In the genomic region with DNA sequence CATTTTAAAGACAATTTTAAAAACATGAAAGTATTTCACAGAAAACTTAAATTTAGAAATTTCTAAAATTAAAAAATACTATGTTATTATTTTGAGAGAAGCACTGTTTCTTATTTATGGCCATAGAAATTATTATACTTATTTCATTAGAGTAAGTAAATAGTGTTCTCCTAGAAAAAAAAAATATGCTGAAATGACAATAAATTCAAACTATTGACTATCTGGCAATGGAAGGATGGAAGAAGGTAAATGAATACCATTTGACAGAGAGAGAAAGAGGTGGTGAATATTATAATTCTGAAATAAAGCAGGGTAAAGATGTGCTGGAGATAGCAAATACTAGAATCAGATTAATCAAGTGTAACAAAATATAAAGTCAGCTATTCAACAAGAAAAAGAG, we compare ENCODE assay signal across 19 cellular contexts.
DNase-seq lines count a peak whose midpoint lies in the region; ATAC-seq, FAIRE-seq and TF ChIP-seq lines count a peak whose summit lies in the region.
"Had no signal": no experiment of that assay in that cellular context is flagged by ENCODE, and none has a peak within 500 bp of the region (broad histone marks: within the 10 kb centered on the region; RNA-seq: fewer than 3 reads in every experiment).

No MANE protein-coding gene starts in this region.

- no peak overlapping the region for H2BK20ac ChIP-seq in H1 (ENCODE audit: low read length)

- no peaks in the 10 kb centered on the region for H3K36me3 Mint-ChIP-seq in activated CD4-positive, alpha-beta T cell treated with anti-CD3 and anti-CD28 coated beads, Interleukin-2, amount 10 ng/mL, durations not matched to agents 7 days and 5 days (ENCODE audit: low read depth)
- H3K36me3 Mint-ChIP-seq: IgD-negative memory B cell had no signal

- no peak for TF ChIP-seq RAD21 in HepG2 (CRISPR knock-in tag; IDR thresholded peaks at IDR 0.05)
- no peak for TF ChIP-seq RAD21 in H1 (IDR thresholded peaks at IDR 0.05 in 1 of 2, conservative IDR thresholded peaks at IDR 0.05 in 1 of 2; ENCODE audit: low read depth in 2 of 2, low read length in 2 of 2)

- FAIRE-seq in HepG2 (lab: Jason Lieb, UNC) = no peak
- no peak for FAIRE-seq in H1 (lab: Jason Lieb, UNC)
- peak; percentile 64 for FAIRE-seq in kidney (lab: Jason Lieb, UNC)
- no peak for FAIRE-seq in D721Med (lab: Jason Lieb, UNC)

- H3K9me3 ChIP-seq in HepG2 (ENCODE audit: low read length) (no peaks in the 10 kb centered on the region), right lobe of liver (no peaks in the 10 kb centered on the region), H1 (ENCODE audit: insufficient read depth in 2 of 2, low read depth in 1 of 2, low read length in 1 of 2) (no peaks in the 10 kb centered on the region), kidney (ENCODE audit: control insufficient read depth in 1 of 2, low read length in 2 of 2) (no peaks in the 10 kb centered on the region)
- H3K9me3 ChIP-seq: Caco-2 had no signal

- H3K27me3 ChIP-seq in HepG2 (ENCODE audit: control insufficient read depth in 1 of 2, insufficient read depth in 2 of 2, low read length in 2 of 2) (no peaks in the 10 kb centered on the region), right lobe of liver (no peaks in the 10 kb centered on the region), H1 (replicated peaks in 1 of 4; ENCODE audit: control insufficient read depth in 3 of 4, extremely low read depth in 1 of 4, insufficient read depth in 3 of 4, low read length in 3 of 4) (no peaks in the 10 kb centered on the region)

- H3K56ac ChIP-seq in H1 (replicated peaks; ENCODE audit: insufficient read length, low read depth, low read length) = no peak overlapping the region

- H3K79me1 ChIP-seq in H1 (ENCODE audit: low read depth, low read length) = no peaks in the 10 kb centered on the region

- DNase-seq in HepG2 (ENCODE audit: low spot score) (no peak), right lobe of liver (no peak), H1 (ENCODE audit: low read depth in 1 of 2, low spot score in 2 of 2) (no peak), kidney (no peak), D721Med (ENCODE audit: insufficient read length, low spot score) (no peak), inferior parietal cortex (ENCODE audit: extremely low spot score) (no peak)
- no peak for DNase-seq in activated CD4-positive, alpha-beta T cell treated with anti-CD3 and anti-CD28 coated beads, Interleukin-2, amount 10 ng/mL, durations not matched to agents 7 days and 5 days
- DNase-seq: 8988T; AML-193; Caco-2; CD4-positive, alpha-beta T cell; DMS79 treated with DMSO at 0.1 percent for 48 hours; GF-D8; GOT3; H9 had no signal

- intact Hi-C loops in HepG2 (cut with micrococcal nuclease; ENCODE audit: unreplicated experiment) (no loop called here), right lobe of liver (cut with DNase I) (no loop called here), kidney (cut with DNase I) (no loop called here)

- H2AFZ ChIP-seq in HepG2 (ENCODE audit: low read length) (no peak overlapping the region), H1 (ENCODE audit: low read length) (no peak overlapping the region)

- in situ Hi-C loops in HepG2 (cut with HindIII; ENCODE audit: extremely low pct_ligation_motif_present, low pct_unique_long_range_greater_than_20kb) = no loop called here

- H3K4me1 Mint-ChIP-seq in activated CD4-positive, alpha-beta T cell treated with anti-CD3 and anti-CD28 coated beads, Interleukin-2, amount 10 ng/mL, durations not matched to agents 7 days and 5 days = no peaks in the 10 kb centered on the region
- H3K4me1 Mint-ChIP-seq: H9 had no signal

- no peak overlapping the region for H4K8ac ChIP-seq in H1 (ENCODE audit: extremely low read depth, insufficient read depth, low read length)

- no peak overlapping the region for H2BK120ac ChIP-seq in H1 (replicated peaks; ENCODE audit: low read depth, low read length)

- H2BK15ac ChIP-seq in H1 (ENCODE audit: low read length) = no peak overlapping the region

- no peak overlapping the region for H4K91ac ChIP-seq in H1 (replicated peaks; ENCODE audit: insufficient read length, low read length)

- POLR2A ChIA-PET in HepG2 (lab: Yijun Ruan, JAX) = no interaction called here
- POLR2A ChIA-PET in H1 (lab: Charles Lee; ENCODE audit: partially characterized antibody) = no interaction called here
- POLR2A ChIA-PET in activated CD4-positive, alpha-beta T cell treated with anti-CD3 and anti-CD28 coated beads, Interleukin-2, amount 10 ng/mL, durations not matched to agents 7 days and 5 days (lab: Charles Lee) = no interaction called here

- H3K27ac Mint-ChIP-seq in activated CD4-positive, alpha-beta T cell treated with anti-CD3 and anti-CD28 coated beads, Interleukin-2, amount 10 ng/mL, durations not matched to agents 7 days and 5 days = no peak overlapping the region
- H3K27ac Mint-ChIP-seq: CD4-positive, alpha-beta T cell; H9; IgD-negative memory B cell had no signal

- H3K9ac ChIP-seq in HepG2 (ENCODE audit: insufficient read depth, low read depth, low read length) (no peak overlapping the region), H1 (replicated peaks in 1 of 4; ENCODE audit: extremely low read depth in 1 of 4, low read depth in 3 of 4, low read length in 3 of 4) (no peak overlapping the region), kidney (ENCODE audit: low read length in 2 of 2) (no peak overlapping the region)
- H3K9ac ChIP-seq: KMS-11 had no signal

- no peaks in the 10 kb centered on the region for H3K27me3 Mint-ChIP-seq in activated CD4-positive, alpha-beta T cell treated with anti-CD3 and anti-CD28 coated beads, Interleukin-2, amount 10 ng/mL, durations not matched to agents 7 days and 5 days
- H3K27me3 Mint-ChIP-seq: CD4-positive, alpha-beta T cell; IgD-negative memory B cell had no signal

- H3K4ac ChIP-seq in H1 (replicated peaks; ENCODE audit: insufficient read length, low read depth, low read length) = no peak overlapping the region

- TF ChIP-seq EP300 in HepG2 (IDR thresholded peaks at IDR 0.05; ENCODE audit: low read depth in 2 of 2, low read length in 2 of 2) (no peak), HepG2 (CRISPR knock-in tag; IDR thresholded peaks at IDR 0.05; ENCODE audit: borderline replicate concordance) (no peak), H1 (IDR thresholded peaks at IDR 0.05; ENCODE audit: borderline replicate concordance in 1 of 2, low read depth in 2 of 2, low read length in 2 of 2) (no peak)

- H4K20me1 ChIP-seq in HepG2 (ENCODE audit: insufficient read depth, low read length) (no peaks in the 10 kb centered on the region), H1 (replicated peaks in 1 of 2; ENCODE audit: control insufficient read depth in 1 of 2, insufficient read depth in 2 of 2, low read length in 2 of 2) (peaks cover 0 to 1% of the 10 kb centered on the region in 2 experiments)

- H3K23me2 ChIP-seq in H1 (ENCODE audit: low read depth, low read length) = no peaks in the 10 kb centered on the region; the same call in 1 of the 2 replicates

- CTCF ChIA-PET in HepG2 (lab: Yijun Ruan, JAX; ENCODE audit: low intra/inter-chr PET ratio, low total read pairs) = no interaction called here
- CTCF ChIA-PET in H1 (lab: Charles Lee; ENCODE audit: partially characterized antibody) = no interaction called here
- CTCF ChIA-PET in activated CD4-positive, alpha-beta T cell treated with anti-CD3 and anti-CD28 coated beads, Interleukin-2, amount 10 ng/mL, durations not matched to agents 7 days and 5 days (lab: Charles Lee) = no interaction called here

- BruUV-seq in HepG2 (replicated peaks; lab: Mats Ljungman, UMichigan) = no TSS peak

- H3K4me2 ChIP-seq in HepG2 (ENCODE audit: low read depth, low read length) = no peak overlapping the region
- no peak overlapping the region for H3K4me2 ChIP-seq in H1 (ENCODE audit: insufficient read depth in 1 of 2, low read depth in 2 of 2, low read length in 2 of 2)
- H3K4me2 ChIP-seq: KMS-11 had no signal

- H3K4me1 ChIP-seq in HepG2 (ENCODE audit: insufficient read depth, low read length) (peaks cover 10% of the 10 kb centered on the region), right lobe of liver (no peaks in the 10 kb centered on the region), H1 (replicated peaks in 1 of 4; ENCODE audit: control insufficient read depth in 3 of 4, insufficient read depth in 4 of 4, low read length in 3 of 4) (no peaks in the 10 kb centered on the region), kidney (ENCODE audit: control insufficient read depth in 1 of 2, insufficient read depth in 1 of 2, low read depth in 1 of 2, low read length in 2 of 2) (no peaks in the 10 kb centered on the region)

- H2AK5ac ChIP-seq in H1 (ENCODE audit: low read depth, low read length) = no peak overlapping the region

- no peak overlapping the region for H2BK12ac ChIP-seq in H1 (ENCODE audit: low read depth, low read length)

- H3K9me3 Mint-ChIP-seq in activated CD4-positive, alpha-beta T cell treated with anti-CD3 and anti-CD28 coated beads, Interleukin-2, amount 10 ng/mL, durations not matched to agents 7 days and 5 days = peaks cover 3% of the 10 kb centered on the region
- H3K9me3 Mint-ChIP-seq: CD4-positive, alpha-beta T cell; H9 had no signal

- TF ChIP-seq CTCF in HepG2 (CRISPR knock-in tag; IDR thresholded peaks at IDR 0.05) (no peak), right lobe of liver (IDR thresholded peaks at IDR 0.05) (no peak), H1 (IDR thresholded peaks at IDR 0.05; ENCODE audit: control extremely low read depth in 1 of 3, insufficient read depth in 1 of 3, low read depth in 1 of 3, low read length in 3 of 3) (no peak), kidney (IDR thresholded peaks at IDR 0.05; ENCODE audit: borderline replicate concordance, extremely low read depth, insufficient read depth) (no peak), D721Med (IDR thresholded peaks at IDR 0.05; ENCODE audit: insufficient read depth, missing control alignments) (no peak)

- H3K4me3 ChIP-seq in HepG2 (replicated peaks in 1 of 3; ENCODE audit: insufficient read depth in 1 of 3, low read depth in 2 of 3, low read length in 3 of 3) = no peak overlapping the region
- H3K4me3 ChIP-seq in right lobe of liver = no peak overlapping the region
- no peak overlapping the region for H3K4me3 ChIP-seq in H1 (ENCODE audit: extremely low read depth in 1 of 4, insufficient read depth in 2 of 4, low read depth in 3 of 4, low read length in 4 of 4)
- no peak overlapping the region for H3K4me3 ChIP-seq in kidney (ENCODE audit: low read length in 2 of 2)

- TF ChIP-seq POLR2A in HepG2 (IDR thresholded peaks at IDR 0.05; ENCODE audit: insufficient read depth in 1 of 2, low read depth in 2 of 2, low read length in 2 of 2) = no peak
- TF ChIP-seq POLR2A in right lobe of liver (IDR thresholded peaks at IDR 0.05) = no peak
- TF ChIP-seq POLR2A in H1 (IDR thresholded peaks at IDR 0.05; ENCODE audit: control extremely low read depth in 1 of 2, low read depth in 2 of 2, low read length in 2 of 2) = no peak

- H4K5ac ChIP-seq in H1 (ENCODE audit: insufficient read length, low read depth, low read length) = no peak overlapping the region

- no peak for ATAC-seq in HepG2
- no peak for ATAC-seq in right lobe of liver

- H3K27ac ChIP-seq in HepG2 (ENCODE audit: extremely low read length, insufficient read depth, low read length) (no peak overlapping the region), right lobe of liver (no peak overlapping the region), H1 (ENCODE audit: low read depth, low read length) (no peak overlapping the region), kidney (ENCODE audit: low read depth in 2 of 2, low read length in 2 of 2) (no peak overlapping the region)
- H3K27ac ChIP-seq: C4-2B, HL-60, KMS-11 had no signal

- no peak overlapping the region for H3K4me3 Mint-ChIP-seq in activated CD4-positive, alpha-beta T cell treated with anti-CD3 and anti-CD28 coated beads, Interleukin-2, amount 10 ng/mL, durations not matched to agents 7 days and 5 days
- H3K4me3 Mint-ChIP-seq: CD4-positive, alpha-beta T cell; H9; IgD-negative memory B cell had no signal

- no peak overlapping the region for H2BK5ac ChIP-seq in H1 (ENCODE audit: low read depth, low read length)

- no peaks in the 10 kb centered on the region for H3K79me2 ChIP-seq in HepG2 (ENCODE audit: insufficient read depth, low read length)
- H3K79me2 ChIP-seq in H1 (ENCODE audit: control insufficient read depth in 1 of 2, insufficient read depth in 2 of 2, low read length in 2 of 2) = no peaks in the 10 kb centered on the region

- H3K23ac ChIP-seq in H1 (ENCODE audit: insufficient read length) = no peak overlapping the region

- H3K18ac ChIP-seq in H1 (ENCODE audit: extremely low read depth, low read length) = no peak overlapping the region

- H3K36me3 ChIP-seq in HepG2 (replicated peaks in 1 of 2; ENCODE audit: control insufficient read depth in 1 of 2, insufficient read depth in 2 of 2, low read length in 2 of 2) (peaks cover 0 to 1% of the 10 kb centered on the region in 2 experiments; a peak in 3 of 5 replicates), right lobe of liver (no peaks in the 10 kb centered on the region), H1 (ENCODE audit: control insufficient read depth in 2 of 4, insufficient read depth in 4 of 4, low read length in 3 of 4) (no peaks in the 10 kb centered on the region), kidney (ENCODE audit: control insufficient read depth in 1 of 2, insufficient read depth in 2 of 2, low read length in 2 of 2) (no peaks in the 10 kb centered on the region)

- no peak overlapping the region for H3K14ac ChIP-seq in H1 (ENCODE audit: insufficient read length)

Comparison
In these comparisons a context has a peak if more than half of its experiments do, and no peak if none do; other contexts are left out.
1. Of the 41 proteins assayed by ChIP-seq in both HepG2 and H1: peak only in HepG2: none; only in H1: none; in both: MAFK; in neither: 40.